ENCODE assay signal across 2 cellular contexts in genomic region chr19:4749870-4750269, GRCh38.
TF ChIP-seq lines count a peak whose summit lies in the region.

No MANE protein-coding gene starts in this region.

TF ChIP-seq in HEK293, 187 proteins besides CTCF, POLR2A, EP300 and RAD21:
- TF ChIP-seq ZNF23 (tag by site-specific recombination; IDR thresholded peaks at IDR 0.05; ENCODE audit: borderline replicate concordance) (no peak), ZSCAN4 (tag by site-specific recombination; IDR thresholded peaks at IDR 0.05) (peak; percentile 58; the same call in 1 of the 2 replicates), ZNF600 (tag by site-specific recombination; IDR thresholded peaks at IDR 0.05) (0 out of 2 replicates have a peak, but pooled peaks have one; percentile 38), ZBTB20 (tag by site-specific recombination; IDR thresholded peaks at IDR 0.05) (peak; percentile 22; the same call in 1 of the 2 replicates), TRIM28 (IDR thresholded peaks at IDR 0.05; ENCODE audit: borderline replicate concordance, low read length) (no peak)

TF ChIP-seq in K562, 482 proteins besides CTCF, POLR2A, EP300 and RAD21:
- no peak for TF ChIP-seq ZNF584 (CRISPR knock-in tag; IDR thresholded peaks at IDR 0.05; ENCODE audit: low read depth)
- no peak for TF ChIP-seq FOXJ2 (tag; IDR thresholded peaks at IDR 0.05)
- TF ChIP-seq RFX1 (IDR thresholded peaks at IDR 0.05): peak; percentile 67; the same call in 1 of the 2 replicates
- TF ChIP-seq HDAC1 (IDR thresholded peaks at IDR 0.05): 0 out of 4 replicates have a peak, but pooled peaks of 1 of the 2 experiments have one; percentile 12
